Comparison of ENCODE assay signal across 21 cellular contexts in genomic region chr12:131494741-131495524, GRCh38.
DNase-seq lines count a peak whose midpoint lies in the region; ATAC-seq, FAIRE-seq and TF ChIP-seq lines count a peak whose summit lies in the region.
"Had no signal": no experiment of that assay in that cellular context is flagged by ENCODE, and none has a peak within 500 bp of the region (broad histone marks: within the 10 kb centered on the region; RNA-seq: fewer than 3 reads in every experiment).

No MANE protein-coding gene starts in this region.

- no peaks in the 10 kb centered on the region for H3K4me1 ChIP-seq in right atrium auricular region
- H3K4me1 ChIP-seq in K562 (replicated peaks in 1 of 2; ENCODE audit: control insufficient read depth in 2 of 2, insufficient read depth in 2 of 2, low read length in 2 of 2): peaks cover 0 to 6% of the 10 kb centered on the region in 2 experiments; a peak in 1 of 5 replicates
- H3K4me1 ChIP-seq: Caco-2, HAP-1, Peyer's patch, SJCRH30 had no signal

- no peak for FAIRE-seq in K562 (lab: Jason Lieb, UNC)
- FAIRE-seq: GM12878 had no signal

- H4K20me1 ChIP-seq in K562 (replicated peaks; ENCODE audit: control insufficient read depth, insufficient read depth, low read length): 0 out of 2 replicates have a peak, but pooled peaks cover 3% of the 10 kb centered on the region

- no peak overlapping the region for H3K4me3 ChIP-seq in right atrium auricular region
- H3K4me3 ChIP-seq in K562: no peak overlapping the region
- H3K4me3 ChIP-seq: GM12878, HAP-1, Peyer's patch, SJCRH30 had no signal

- TF ChIP-seq POLR2A in K562 (conservative IDR thresholded peaks at IDR 0.05): no peak

- in situ Hi-C loops in K562 (cut with MboI): no loop called here

- peaks cover 3% of the 10 kb centered on the region for H3K9me1 ChIP-seq in K562 (ENCODE audit: control insufficient read depth, insufficient read depth, low read length)

- H3K27ac ChIP-seq in right atrium auricular region (no peak overlapping the region), K562 (ENCODE audit: extremely low read depth, low read depth, low read length) (no peak overlapping the region)
- H3K27ac ChIP-seq: HL-60, Peyer's patch, SJCRH30 had no signal

- TF ChIP-seq EP300 in K562 (IDR thresholded peaks at IDR 0.05; ENCODE audit: low read length): no peak

- H3K9me3 ChIP-seq in right atrium auricular region (no peaks in the 10 kb centered on the region), K562 (replicated peaks; ENCODE audit: control insufficient read depth, insufficient read depth, low read depth, low read length) (no peaks in the 10 kb centered on the region)
- H3K9me3 ChIP-seq: Caco-2, HAP-1, Peyer's patch, SJCRH30 had no signal

- no peaks in the 10 kb centered on the region for H3K79me2 ChIP-seq in K562 (ENCODE audit: control insufficient read depth, insufficient read depth, low read length)

- H2AFZ ChIP-seq in K562 (ENCODE audit: low read depth, low read length): no peak overlapping the region

- DNase-seq in right atrium auricular region (ENCODE audit: low spot score) (peak; percentile 53), Right ventricle myocardium superior (no peak), K562 (ENCODE audit: extremely low read depth in 1 of 4, low spot score in 3 of 4) (no peak), mesenteric fat pad (ENCODE audit: low spot score) (peak; percentile 62)
- DNase-seq: Caco-2, DMS 273 treated with DMSO at 0.1 percent for 48 hours, DND-41, MV-4-11, NCI-H1105 treated with DMSO at 0.1 percent for 48 hours, NCI-H1694, NCI-H2081 treated with DMSO at 0.1 percent for 48 hours, NCI-H2171 treated with DMSO at 0.1 percent for 48 hours, NCI-H524 treated with DMSO at 0.1 percent for 48 hours, Peyer's patch, SJCRH30 had no signal

- POLR2A ChIA-PET in K562 (lab: Yijun Ruan, JAX): no interaction called here

- no peak overlapping the region for H3K9ac ChIP-seq in K562 (ENCODE audit: insufficient read depth in 1 of 2, low read depth in 2 of 2, low read length in 2 of 2)

- CTCF ChIA-PET in K562 (lab: Yijun Ruan, JAX; ENCODE audit: low intra/inter-chr PET ratio): no interaction called here

- no peaks in the 10 kb centered on the region for H3K36me3 ChIP-seq in right atrium auricular region
- H3K36me3 ChIP-seq in K562 (ENCODE audit: control insufficient read depth, insufficient read depth, low read length): no peaks in the 10 kb centered on the region
- H3K36me3 ChIP-seq: HAP-1, Peyer's patch, SJCRH30 had no signal

- no peak for TF ChIP-seq CTCF in right atrium auricular region (IDR thresholded peaks at IDR 0.05)
- TF ChIP-seq CTCF in K562 (IDR thresholded peaks at IDR 0.05 in 2 of 3, conservative IDR thresholded peaks at IDR 0.05 in 1 of 3; ENCODE audit: insufficient read depth in 2 of 3, low read depth in 1 of 3, low read length in 3 of 3): no peak

- ATAC-seq in Right ventricle myocardium superior (ENCODE audit: poor library complexity) (no peak), K562 (no peak), HG02678 (IDR thresholded peaks at IDR 0.05; ENCODE audit: unreplicated experiment) (no peak), GM21390 (IDR thresholded peaks at IDR 0.05; ENCODE audit: unreplicated experiment) (no peak), HG02763 (IDR thresholded peaks at IDR 0.05; ENCODE audit: unreplicated experiment) (no peak)
- ATAC-seq: GM12878 had no signal

- no peak overlapping the region for H3K4me2 ChIP-seq in K562 (ENCODE audit: insufficient read depth, low read length)

- WGBS in K562 (ENCODE audit: insufficient coverage, low coverage, missing lambda C conversion rate): 2% methylated on average over 9 of the region's 9 CpGs

- no peak for TF ChIP-seq RAD21 in K562 (CRISPR knock-in tag; conservative IDR thresholded peaks at IDR 0.05 in 1 of 2, IDR thresholded peaks at IDR 0.05 in 1 of 2)

- BruUV-seq in K562 (replicated peaks; lab: Mats Ljungman, UMichigan): no TSS peak

- intact Hi-C loops in Right ventricle myocardium superior (cut with DNase I) (no loop called here), K562 (cut with micrococcal nuclease) (no loop called here)

- H3K27me3 ChIP-seq in right atrium auricular region: no peaks in the 10 kb centered on the region
- H3K27me3 ChIP-seq in K562 (ENCODE audit: control insufficient read depth in 2 of 2, insufficient read depth in 2 of 2, low read length in 2 of 2): peaks cover 8 to 38% of the 10 kb centered on the region in 2 experiments; a peak in 4 of 5 replicates
- H3K27me3 ChIP-seq: Peyer's patch, SJCRH30 had no signal

TF ChIP-seq in K562, 482 proteins besides CTCF, POLR2A, EP300 and RAD21:
- TF ChIP-seq RCOR1 (IDR thresholded peaks at IDR 0.05; ENCODE audit: borderline replicate concordance in 1 of 2, low read depth in 2 of 2, low read length in 2 of 2): no peak
- peak; percentile 62 for TF ChIP-seq ZNF316 (IDR thresholded peaks at IDR 0.05)
- TF ChIP-seq HDAC1 (IDR thresholded peaks at IDR 0.05): no peak
- 0 out of 2 replicates have a peak, but pooled peaks have one; percentile 16 for TF ChIP-seq C11orf30 (IDR thresholded peaks at IDR 0.05; ENCODE audit: low read depth)

Comparison
In these comparisons a context has a peak if more than half of its experiments do, and no peak if none do; other contexts are left out.
1. DNase-seq: peak in right atrium auricular region (single experiment) and mesenteric fat pad (single experiment); none in Right ventricle myocardium superior (single experiment) and K562 (0 of 4).